In the genomic region with DNA sequence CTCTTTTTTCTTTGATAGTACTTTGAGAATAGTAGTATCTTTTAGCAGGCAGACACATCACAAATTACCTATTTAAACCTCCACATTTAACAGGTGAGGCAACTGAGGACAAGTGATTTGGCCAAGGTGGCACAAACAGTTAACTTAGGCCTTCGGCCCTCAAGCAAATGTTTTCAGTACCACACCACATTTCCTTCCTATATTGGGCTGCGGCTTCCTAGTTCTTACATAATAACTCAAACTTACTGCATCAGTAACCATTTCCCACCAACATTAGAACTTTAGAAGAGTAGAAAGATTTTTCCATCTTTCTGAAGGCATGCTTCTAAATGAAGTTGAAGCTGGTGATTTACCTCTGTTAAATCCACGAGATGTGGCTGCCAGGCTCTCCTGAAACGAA, we compare ENCODE assay signal across 1 cellular context.
TF ChIP-seq lines count a peak whose summit lies in the region.

No MANE protein-coding gene starts in this region.

TF ChIP-seq in GM23338, 12 proteins besides CTCF, POLR2A, EP300 and RAD21 (continued from another document):
- TF ChIP-seq, protein P1, sequence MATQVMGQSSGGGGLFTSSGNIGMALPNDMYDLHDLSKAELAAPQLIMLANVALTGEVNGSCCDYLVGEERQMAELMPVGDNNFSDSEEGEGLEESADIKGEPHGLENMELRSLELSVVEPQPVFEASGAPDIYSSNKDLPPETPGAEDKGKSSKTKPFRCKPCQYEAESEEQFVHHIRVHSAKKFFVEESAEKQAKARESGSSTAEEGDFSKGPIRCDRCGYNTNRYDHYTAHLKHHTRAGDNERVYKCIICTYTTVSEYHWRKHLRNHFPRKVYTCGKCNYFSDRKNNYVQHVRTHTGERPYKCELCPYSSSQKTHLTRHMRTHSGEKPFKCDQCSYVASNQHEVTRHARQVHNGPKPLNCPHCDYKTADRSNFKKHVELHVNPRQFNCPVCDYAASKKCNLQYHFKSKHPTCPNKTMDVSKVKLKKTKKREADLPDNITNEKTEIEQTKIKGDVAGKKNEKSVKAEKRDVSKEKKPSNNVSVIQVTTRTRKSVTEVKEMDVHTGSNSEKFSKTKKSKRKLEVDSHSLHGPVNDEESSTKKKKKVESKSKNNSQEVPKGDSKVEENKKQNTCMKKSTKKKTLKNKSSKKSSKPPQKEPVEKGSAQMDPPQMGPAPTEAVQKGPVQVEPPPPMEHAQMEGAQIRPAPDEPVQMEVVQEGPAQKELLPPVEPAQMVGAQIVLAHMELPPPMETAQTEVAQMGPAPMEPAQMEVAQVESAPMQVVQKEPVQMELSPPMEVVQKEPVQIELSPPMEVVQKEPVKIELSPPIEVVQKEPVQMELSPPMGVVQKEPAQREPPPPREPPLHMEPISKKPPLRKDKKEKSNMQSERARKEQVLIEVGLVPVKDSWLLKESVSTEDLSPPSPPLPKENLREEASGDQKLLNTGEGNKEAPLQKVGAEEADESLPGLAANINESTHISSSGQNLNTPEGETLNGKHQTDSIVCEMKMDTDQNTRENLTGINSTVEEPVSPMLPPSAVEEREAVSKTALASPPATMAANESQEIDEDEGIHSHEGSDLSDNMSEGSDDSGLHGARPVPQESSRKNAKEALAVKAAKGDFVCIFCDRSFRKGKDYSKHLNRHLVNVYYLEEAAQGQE (IDR thresholded peaks at IDR 0.05; ENCODE audit: unreplicated experiment), result no peak
- TF ChIP-seq JUNB (IDR thresholded peaks at IDR 0.05; ENCODE audit: unreplicated experiment), result no peak
